Comparison of ENCODE assay signal across 23 cellular contexts in genomic region chr7:17318146-17318545, GRCh38. TPM values are rescaled to one million over a fixed set of nuclear protein-coding genes. Genes with fewer than 3 reads are reported as not detected.
A peak's percentile ranks its signal among the peaks of the same experiment; 100 is the strongest.
DNase-seq lines count a peak whose midpoint lies in the region; FAIRE-seq and TF ChIP-seq lines count a peak whose summit lies in the region.
"Had no signal": no experiment of that assay in that cellular context is flagged by ENCODE, and none has a peak within 500 bp of the region (broad histone marks: within the 10 kb centered on the region; RNA-seq: fewer than 3 reads in every experiment).

No MANE protein-coding gene starts in this region.

- no peaks in the 10 kb centered on the region for H3K9me3 Mint-ChIP-seq in astrocyte (ENCODE audit: unreplicated experiment)
- H3K9me3 Mint-ChIP-seq: activated CD4-positive, alpha-beta T cell treated with anti-CD3 and anti-CD28 coated beads, Interleukin-2, amount 10 ng/mL, durations not matched to agents 7 days and 5 days; activated naive CD8-positive, alpha-beta T cell treated with anti-CD3 and anti-CD28 coated beads, Interleukin-2, amount 50 U/mL, for 24 hours; mesothelial cell of epicardium; natural killer cell treated with Interleukin-12 subunit alpha and Interleukin-12 subunit beta and Interleukin-15 and Interleukin-18, amount 100 ng/mL, for 72 hours; stimulated activated naive CD8-positive, alpha-beta T cell treated with anti-CD3 and anti-CD28 coated beads, Interleukin-15, Interleukin-2, amounts not matched to agents 100 ng/mL and 50 ng/mL, for 24 hours had no signal

- intact Hi-C loops in cardiac septum (cut with DNase I), result no loop called here

- H3K4me1 Mint-ChIP-seq in astrocyte (ENCODE audit: low read depth, unreplicated experiment), result peaks cover 36% of the 10 kb centered on the region

- no peaks in the 10 kb centered on the region for H3K9me3 ChIP-seq in astrocyte (ENCODE audit: insufficient read depth, low read depth, low read length)

- peaks cover 6% of the 10 kb centered on the region for H3K36me3 ChIP-seq in astrocyte (ENCODE audit: insufficient read depth, low read length)

- no peak overlapping the region for H3K9ac ChIP-seq in astrocyte (ENCODE audit: low read length)

- no peaks in the 10 kb centered on the region for H3K27me3 Mint-ChIP-seq in astrocyte (ENCODE audit: low read depth, unreplicated experiment)
- H3K27me3 Mint-ChIP-seq: activated CD4-positive, alpha-beta T cell treated with anti-CD3 and anti-CD28 coated beads, Interleukin-2, amount 10 ng/mL, durations not matched to agents 7 days and 5 days; activated naive CD8-positive, alpha-beta T cell treated with anti-CD3 and anti-CD28 coated beads, Interleukin-2, amount 50 U/mL, for 24 hours; natural killer cell treated with Interleukin-12 subunit alpha and Interleukin-12 subunit beta and Interleukin-15 and Interleukin-18, amount 100 ng/mL, for 72 hours; progenitor cell of endocrine pancreas; stimulated activated naive CD8-positive, alpha-beta T cell treated with anti-CD3 and anti-CD28 coated beads, Interleukin-15, Interleukin-2, amounts not matched to agents 100 ng/mL and 50 ng/mL, for 24 hours had no signal

- H4K20me1 ChIP-seq in astrocyte (ENCODE audit: insufficient read depth, low read length), result no peaks in the 10 kb centered on the region

- TF ChIP-seq POLR2A in H54 (IDR thresholded peaks at IDR 0.05; ENCODE audit: low read depth, low read length), result no peak
- TF ChIP-seq POLR2A in GM12891 (IDR thresholded peaks at IDR 0.05; ENCODE audit: low read depth, low read length), result no peak

- H3K79me2 ChIP-seq in astrocyte (ENCODE audit: insufficient read depth, low read length), result peaks cover 76% of the 10 kb centered on the region

- DNase-seq in H54 (ENCODE audit: insufficient read length, low spot score) (no peak), astrocyte (ENCODE audit: low read depth) (peak; percentile 95), foreskin fibroblast (peak; percentile 46 to 47), NCI-H2196 (lab: John Stamatoyannopoulos, UW; ENCODE audit: unreplicated experiment) (no peak), DMS 273 (lab: John Stamatoyannopoulos, UW; ENCODE audit: unreplicated experiment) (no peak), cardiac septum (ENCODE audit: low spot score) (no peak), GM12891 (ENCODE audit: insufficient read length, low spot score) (no peak)
- DNase-seq: activated CD4-positive, alpha-beta T cell treated with anti-CD3 and anti-CD28 coated beads, Interleukin-2, amount 10 ng/mL, durations not matched to agents 7 days and 5 days; activated naive CD8-positive, alpha-beta T cell treated with anti-CD3 and anti-CD28 coated beads, Interleukin-2, amount 50 U/mL, for 24 hours; central memory CD4-positive, alpha-beta T cell; GDM1; left cardiac atrium; NCI-H2171 treated with DMSO at 0.1 percent for 48 hours; NCI-H748 treated with DMSO at 0.1 percent for 48 hours; SHP77; stimulated activated CD4-positive, alpha-beta T cell treated with anti-CD3 and anti-CD28 coated beads, Interleukin-4, amount 100 ng/mL, for 1 hour had no signal

- no peaks in the 10 kb centered on the region for H3K27me3 ChIP-seq in astrocyte (ENCODE audit: insufficient read depth, low read length)

- H3K4me3 ChIP-seq in astrocyte (ENCODE audit: insufficient read depth, low read depth, low read length) (no peak overlapping the region), foreskin fibroblast (ENCODE audit: low read depth in 1 of 2, low read length in 2 of 2) (no peak overlapping the region)
- H3K4me3 ChIP-seq: K562, skin epidermis had no signal

- FAIRE-seq in H54 (lab: Jason Lieb, UNC) (peak; percentile 92), astrocyte (lab: Jason Lieb, UNC) (no peak), GM12891 (lab: Jason Lieb, UNC) (no peak)
- FAIRE-seq: K562 had no signal

- H3K4me3 Mint-ChIP-seq in astrocyte (ENCODE audit: unreplicated experiment), result no peak overlapping the region
- H3K4me3 Mint-ChIP-seq: activated CD4-positive, alpha-beta T cell treated with anti-CD3 and anti-CD28 coated beads, Interleukin-2, amount 10 ng/mL, durations not matched to agents 7 days and 5 days; activated naive CD8-positive, alpha-beta T cell treated with anti-CD3 and anti-CD28 coated beads, Interleukin-2, amount 50 U/mL, for 24 hours; mesothelial cell of epicardium; natural killer cell treated with Interleukin-12 subunit alpha and Interleukin-12 subunit beta and Interleukin-15 and Interleukin-18, amount 100 ng/mL, for 72 hours; stimulated activated naive CD8-positive, alpha-beta T cell treated with anti-CD3 and anti-CD28 coated beads, Interleukin-15, Interleukin-2, amounts not matched to agents 100 ng/mL and 50 ng/mL, for 24 hours had no signal

- TF ChIP-seq CTCF in astrocyte (IDR thresholded peaks at IDR 0.05; ENCODE audit: insufficient read depth, low read depth, low read length) (no peak), foreskin fibroblast (IDR thresholded peaks at IDR 0.05; ENCODE audit: low read depth, low read length) (no peak)

- no peaks in the 10 kb centered on the region for H3K4me1 ChIP-seq in astrocyte (ENCODE audit: insufficient read depth, low read length)

- no peak overlapping the region for H3K27ac Mint-ChIP-seq in astrocyte (ENCODE audit: unreplicated experiment)
- H3K27ac Mint-ChIP-seq: activated CD4-positive, alpha-beta T cell treated with anti-CD3 and anti-CD28 coated beads, Interleukin-2, amount 10 ng/mL, durations not matched to agents 7 days and 5 days; activated naive CD8-positive, alpha-beta T cell treated with anti-CD3 and anti-CD28 coated beads, Interleukin-2, amount 50 U/mL, for 24 hours; mesothelial cell of epicardium; natural killer cell treated with Interleukin-12 subunit alpha and Interleukin-12 subunit beta and Interleukin-15 and Interleukin-18, amount 100 ng/mL, for 72 hours; progenitor cell of endocrine pancreas; stimulated activated naive CD8-positive, alpha-beta T cell treated with anti-CD3 and anti-CD28 coated beads, Interleukin-15, Interleukin-2, amounts not matched to agents 100 ng/mL and 50 ng/mL, for 24 hours had no signal

- H3K4me2 ChIP-seq in astrocyte (ENCODE audit: low read length), result no peak overlapping the region

- peak overlapping the region; percentile 52 for H3K27ac ChIP-seq in astrocyte (ENCODE audit: low read depth, low read length)
- H3K27ac ChIP-seq: C4-2B had no signal

- H3K36me3 Mint-ChIP-seq in astrocyte (ENCODE audit: low read depth, unreplicated experiment), result peaks cover 6% of the 10 kb centered on the region

- H2AFZ ChIP-seq in astrocyte (ENCODE audit: low read depth, low read length), result no peak overlapping the region

TF ChIP-seq in GM12891, 5 proteins besides CTCF, POLR2A, EP300 and RAD21:
- TF ChIP-seq TAF1 (IDR thresholded peaks at IDR 0.05; ENCODE audit: low read depth, low read length) (no peak), PAX5 (IDR thresholded peaks at IDR 0.05; ENCODE audit: insufficient read depth, low read length, severe bottlenecking) (no peak), POU2F2 (IDR thresholded peaks at IDR 0.05; ENCODE audit: low read depth, low read length) (no peak), POLR2AphosphoS5 (IDR thresholded peaks at IDR 0.05; ENCODE audit: low read depth, low read length) (no peak), SPI1 (IDR thresholded peaks at IDR 0.05; ENCODE audit: low read depth, low read length) (no peak)

RNA-seq across cellular contexts. Expression of gene AHR, which starts 19.7 kb away (rescaled TPM):
- total RNA-seq in astrocyte, result 40.4 and 48.1 TPM in 2 replicates
- 44.1 TPM for total RNA-seq in cardiac septum
- polyA plus RNA-seq in GM12891 (2012; ENCODE audit: low read depth, missing spikeins), result 12.4 TPM
- polyA plus RNA-seq: K562 had no signal

Comparison
In these comparisons a context has a peak if more than half of its experiments do, and no peak if none do; other contexts are left out.
1. DNase-seq: peak in astrocyte (single experiment) and foreskin fibroblast (2 of 2); none in H54 (single experiment), NCI-H2196 (single experiment), DMS 273 (single experiment), cardiac septum (single experiment) and GM12891 (single experiment).